Comparison of ENCODE assay signal across 11 cellular contexts in genomic region chr17:81929253-81930141, GRCh38. TPM values are rescaled to one million over a fixed set of nuclear protein-coding genes. Genes with fewer than 3 reads are reported as not detected.
DNase-seq lines count a peak whose midpoint lies in the region; ATAC-seq and TF ChIP-seq lines count a peak whose summit lies in the region.
"Had no signal": no experiment of that assay in that cellular context is flagged by ENCODE, and none has a peak within 500 bp of the region (broad histone marks: within the 10 kb centered on the region; RNA-seq: fewer than 3 reads in every experiment).

No MANE protein-coding gene starts in this region.

- intact Hi-C loops in HCT116 (cut with micrococcal nuclease) = loop anchor here (5.0 kb wide), 1 partner anchor 57 kb away; the partner anchor contains the start of gene ARHGDIA
- intact Hi-C loops in naive thymus-derived CD4-positive, alpha-beta T cell (cut with micrococcal nuclease) = loop anchor here (5.0 kb wide), 4 partner anchors 37 to 1667 kb away; partner anchors contain the start of genes ARHGDIA (in 2 of the 2), ALYREF (in 1 of the 2), ANAPC11 (in 1 of the 2) and RNF213 (in 1 of the 2)
- intact Hi-C loops in posterior vena cava (cut with DNase I) = no loop called here

- no peaks in the 10 kb centered on the region for H3K9me2 ChIP-seq in HCT116 (ENCODE audit: insufficient read depth)

- POLR2A ChIA-PET in HCT116 (lab: Charles Lee) = interaction anchor here (1.1 to 4.6 kb wide), 4 partner anchors 7 to 93 kb away, joined by 3 to 18 read pairs (median 5); partner anchors contain the start of genes CENPX, LRRC45 and PYCR1
- POLR2A ChIA-PET in naive thymus-derived CD4-positive, alpha-beta T cell (lab: Charles Lee) = interaction anchor here (0.8 to 1.5 kb wide), 4 partner anchors 19 to 528 kb away, joined by 3 to 4 read pairs (median 4); no protein-coding TSS in a partner anchor

- peaks cover 38 to 81% (median 65%) of the 10 kb centered on the region in 10 experiments for H3K4me1 ChIP-seq in BLaER1 treated with 17β-estradiol and CSF1 and Interleukin-3, amounts not matched to agents 10 nM and 100 nM
- H3K4me1 ChIP-seq in HCT116 (ENCODE audit: control insufficient read depth in 1 of 2, insufficient read depth in 2 of 2, low read length in 2 of 2) = peaks cover 28 to 68% of the 10 kb centered on the region in 2 experiments
- H3K4me1 ChIP-seq in naive thymus-derived CD4-positive, alpha-beta T cell (ENCODE audit: control insufficient read depth in 2 of 2, insufficient read depth in 2 of 2, low read length in 2 of 2) = peaks cover 10 to 29% of the 10 kb centered on the region in 2 donors

- TF ChIP-seq RAD21 in HCT116 (IDR thresholded peaks at IDR 0.05; ENCODE audit: low read depth) = no peak

- H3K9me3 ChIP-seq in BLaER1 treated with 17β-estradiol and CSF1 and Interleukin-3, amounts not matched to agents 10 nM and 100 nM (replicated peaks in 1 of 11) = no peaks in the 10 kb centered on the region
- no peaks in the 10 kb centered on the region for H3K9me3 ChIP-seq in HCT116 (ENCODE audit: control insufficient read depth in 1 of 2, insufficient read depth in 1 of 2, low read depth in 1 of 2, low read length in 2 of 2)
- H3K9me3 ChIP-seq in naive thymus-derived CD4-positive, alpha-beta T cell (ENCODE audit: control insufficient read depth in 2 of 3, low read length in 3 of 3) = no peaks in the 10 kb centered on the region
- H3K9me3 ChIP-seq: upper lobe of left lung had no signal

- no peaks in the 10 kb centered on the region for H3K36me3 Mint-ChIP-seq in activated naive CD8-positive, alpha-beta T cell
- no peaks in the 10 kb centered on the region for H3K36me3 Mint-ChIP-seq in naive thymus-derived CD4-positive, alpha-beta T cell

- no peaks in the 10 kb centered on the region for H3K27me3 Mint-ChIP-seq in activated naive CD8-positive, alpha-beta T cell
- peaks cover 0 to 18% (median 0%) of the 10 kb centered on the region in 5 donors for H3K27me3 Mint-ChIP-seq in naive thymus-derived CD4-positive, alpha-beta T cell

- peaks cover 32% of the 10 kb centered on the region for H3K79me2 ChIP-seq in HCT116 (ENCODE audit: insufficient read depth, low read length)

- RAD21 ChIA-PET in HCT116 (lab: Charles Lee; ENCODE audit: low non-redundant PET in 1 of 2, low total read pairs in 2 of 2, uncharacterized antibody in 2 of 2, unreplicated experiment in 2 of 2) = no interaction called here

- CTCF ChIA-PET in HCT116 (lab: Charles Lee) = interaction anchor here (1.5 kb wide), 1 partner anchor 93 kb away, joined by 4 read pairs; the partner anchor contains the start of genes CENPX and LRRC45
- CTCF ChIA-PET in naive thymus-derived CD4-positive, alpha-beta T cell (lab: Charles Lee) = interaction anchor here (1.0 kb wide), 1 partner anchor 8 kb away, joined by 4 read pairs; no protein-coding TSS in a partner anchor

- H3K4me3 Mint-ChIP-seq in activated naive CD8-positive, alpha-beta T cell = peak overlapping the region; percentile 72
- H3K4me3 Mint-ChIP-seq in naive thymus-derived CD4-positive, alpha-beta T cell = peak overlapping the region in 7 of 10 donors; percentile 36 to 76 (median 54)

- BruUV-seq in HCT116 (replicated peaks; lab: Mats Ljungman, UMichigan) = TSS peak; percentile 29

- ATAC-seq in HCT116 = no peak
- no peak for ATAC-seq in naive thymus-derived CD4-positive, alpha-beta T cell
- ATAC-seq: sciatic nerve had no signal

- peak overlapping the region; percentile 88 to 98 (median 97) for H3K4me2 ChIP-seq in BLaER1 treated with 17β-estradiol and CSF1 and Interleukin-3, amounts not matched to agents 10 nM and 100 nM
- peak overlapping the region; percentile 95 for H3K4me2 ChIP-seq in HCT116 (ENCODE audit: low read length)

- no peak overlapping the region for H2AFZ ChIP-seq in HCT116 (ENCODE audit: low read depth, low read length, poor library complexity, severe bottlenecking)

- TF ChIP-seq POLR2A in HCT116 (IDR thresholded peaks at IDR 0.05; ENCODE audit: borderline replicate concordance, extremely low read depth, insufficient read depth, insufficient read length) = no peak

- H3K4me1 Mint-ChIP-seq in activated naive CD8-positive, alpha-beta T cell (ENCODE audit: low read depth) = peaks cover 27% of the 10 kb centered on the region
- H3K4me1 Mint-ChIP-seq in naive thymus-derived CD4-positive, alpha-beta T cell = peaks cover 9 to 22% (median 17%) of the 10 kb centered on the region in 7 donors

- peaks cover 0 to 20% (median 15%) of the 10 kb centered on the region in 11 experiments; a peak in 11 of 22 replicates for H3K36me3 ChIP-seq in BLaER1 treated with 17β-estradiol and CSF1 and Interleukin-3, amounts not matched to agents 10 nM and 100 nM
- H3K36me3 ChIP-seq in HCT116 (ENCODE audit: control insufficient read depth in 1 of 2, insufficient read depth in 2 of 2, low read length in 2 of 2) = peaks cover 4 to 19% of the 10 kb centered on the region in 2 experiments; a peak in 1 of 4 replicates
- no peaks in the 10 kb centered on the region for H3K36me3 ChIP-seq in naive thymus-derived CD4-positive, alpha-beta T cell (ENCODE audit: control insufficient read depth in 2 of 3, insufficient read depth in 3 of 3, low read length in 3 of 3)
- H3K36me3 ChIP-seq: upper lobe of left lung had no signal

- H3K27ac Mint-ChIP-seq in activated naive CD8-positive, alpha-beta T cell = no peak overlapping the region
- no peak overlapping the region for H3K27ac Mint-ChIP-seq in naive thymus-derived CD4-positive, alpha-beta T cell

- TF ChIP-seq CTCF in HCT116 (IDR thresholded peaks at IDR 0.05 in 2 of 3, conservative IDR thresholded peaks at IDR 0.05 in 1 of 3; ENCODE audit: borderline replicate concordance in 1 of 3, insufficient read depth in 1 of 3, low read depth in 2 of 3, low read length in 2 of 3) = no peak

- H3K27me3 ChIP-seq in BLaER1 treated with 17β-estradiol and CSF1 and Interleukin-3, amounts not matched to agents 10 nM and 100 nM = peaks cover 15 to 24% (median 19%) of the 10 kb centered on the region in 11 experiments
- no peaks in the 10 kb centered on the region for H3K27me3 ChIP-seq in HCT116 (ENCODE audit: insufficient read depth, low read length)
- peaks cover 0 to 13% of the 10 kb centered on the region in 2 donors for H3K27me3 ChIP-seq in naive thymus-derived CD4-positive, alpha-beta T cell (ENCODE audit: control insufficient read depth in 2 of 2, insufficient read depth in 2 of 2, low read length in 2 of 2)

- H3K9me3 Mint-ChIP-seq in activated naive CD8-positive, alpha-beta T cell (ENCODE audit: low read depth) = no peaks in the 10 kb centered on the region
- H3K9me3 Mint-ChIP-seq in naive thymus-derived CD4-positive, alpha-beta T cell = no peaks in the 10 kb centered on the region

- peak overlapping the region in 6 of 10 experiments; percentile 91 to 98 (median 94); a peak in 9 of 20 replicates for H3K4me3 ChIP-seq in BLaER1 treated with 17β-estradiol and CSF1 and Interleukin-3, amounts not matched to agents 10 nM and 100 nM
- peak overlapping the region; percentile 77 to 93 for H3K4me3 ChIP-seq in HCT116 (replicated peaks in 1 of 2; ENCODE audit: low read depth in 1 of 2, low read length in 2 of 2)
- H3K4me3 ChIP-seq in naive thymus-derived CD4-positive, alpha-beta T cell (ENCODE audit: low read length) = no peak overlapping the region

- H3K9ac ChIP-seq in BLaER1 treated with 17β-estradiol and CSF1 and Interleukin-3, amounts not matched to agents 10 nM and 100 nM = peak overlapping the region in 5 of 11 experiments; percentile 94 to 99 (median 97); a peak in 11 of 22 replicates
- peak overlapping the region; percentile 83 for H3K9ac ChIP-seq in HCT116 (ENCODE audit: low read length)

- no peak overlapping the region for H3K27ac ChIP-seq in BLaER1 treated with 17β-estradiol and CSF1 and Interleukin-3, amounts not matched to agents 10 nM and 100 nM
- H3K27ac ChIP-seq in HCT116 (ENCODE audit: low read depth, low read length) = peak overlapping the region; percentile 97; the same call in 1 of the 2 replicates
- no peak overlapping the region for H3K27ac ChIP-seq in naive thymus-derived CD4-positive, alpha-beta T cell (ENCODE audit: low read depth, low read length)
- H3K27ac ChIP-seq: upper lobe of left lung had no signal

- peaks cover 10 to 81% (median 23%) of the 10 kb centered on the region in 11 experiments; a peak in 17 of 22 replicates for H4K20me1 ChIP-seq in BLaER1 treated with 17β-estradiol and CSF1 and Interleukin-3, amounts not matched to agents 10 nM and 100 nM
- H4K20me1 ChIP-seq in HCT116 (ENCODE audit: insufficient read depth) = no peaks in the 10 kb centered on the region

- no peak for DNase-seq in HCT116 (ENCODE audit: low read depth, low spot score)
- no peak for DNase-seq in naive thymus-derived CD4-positive, alpha-beta T cell
- no peak for DNase-seq in posterior vena cava (ENCODE audit: low spot score)
- DNase-seq in NK-92 treated with Interleukin-12 subunit alpha and Interleukin-12 subunit beta, amount 100 ng/mL, for 24 hours (lab: John Stamatoyannopoulos, UW) = no peak
- DNase-seq in HUDEP-2 (lab: John Stamatoyannopoulos, UW; ENCODE audit: unreplicated experiment in 76 of 76) = no peak
- DNase-seq: head of caudate nucleus, NCI-H1092 treated with DMSO at 0.1 percent for 48 hours had no signal

RNA-seq across cellular contexts. Expression of gene MAFG, which starts 2.0 kb away (rescaled TPM):
- 46.8 TPM for total RNA-seq in HCT116 (2021; ENCODE audit: unreplicated experiment)
- polyA plus RNA-seq in HCT116 (2012) = 29.0 and 32.9 TPM in 2 replicates
- total RNA-seq in naive thymus-derived CD4-positive, alpha-beta T cell = 10 to 100 TPM; 12.9 to 28.1 (median 18.1) TPM
- polyA plus RNA-seq in naive thymus-derived CD4-positive, alpha-beta T cell = 1 to 10 TPM; 2.4 to 2.6 TPM
- 10 to 100 TPM; 25.0 to 36.2 TPM for total RNA-seq in posterior vena cava

RNA-seq across cellular contexts. Expression of gene PYCR1, which starts 7.6 kb away (rescaled TPM):
- total RNA-seq in HCT116 (2021; ENCODE audit: unreplicated experiment) = 396 TPM
- 376 and 456 TPM in 2 replicates for polyA plus RNA-seq in HCT116 (2012)
- 10 to 100 TPM in 1 of 5 experiments, 1 to 10 TPM in 4; 1.8 to 31.1 (median 2.3) TPM for total RNA-seq in naive thymus-derived CD4-positive, alpha-beta T cell
- polyA plus RNA-seq in naive thymus-derived CD4-positive, alpha-beta T cell = 1 to 10 TPM; 4.2 to 4.5 TPM
- total RNA-seq in posterior vena cava = 10 to 100 TPM in 1 of 2 donors, 1 to 10 TPM in 1; 6.7 to 16.6 TPM

RNA-seq across cellular contexts. Expression of gene SIRT7, which starts 11.5 kb away (rescaled TPM):
- 62.6 TPM for total RNA-seq in HCT116 (2021; ENCODE audit: unreplicated experiment)
- polyA plus RNA-seq in HCT116 (2012) = 43.7 and 50.8 TPM in 2 replicates
- 10 to 100 TPM; 56.0 to 81.4 (median 69.7) TPM for total RNA-seq in naive thymus-derived CD4-positive, alpha-beta T cell
- 10 to 100 TPM; 21.6 to 38.7 TPM for polyA plus RNA-seq in naive thymus-derived CD4-positive, alpha-beta T cell
- total RNA-seq in posterior vena cava = 10 to 100 TPM; 11.8 to 13.1 TPM

RNA-seq across cellular contexts. Expression of gene MYADML2, which starts 17.5 kb away (rescaled TPM):
- total RNA-seq in HCT116 (2021; ENCODE audit: unreplicated experiment) = not detected
- 0.18 and 0.29 TPM in 2 replicates for polyA plus RNA-seq in HCT116 (2012)
- not detected for total RNA-seq in naive thymus-derived CD4-positive, alpha-beta T cell
- not detected for polyA plus RNA-seq in naive thymus-derived CD4-positive, alpha-beta T cell
- total RNA-seq in posterior vena cava = not detected
- total RNA-seq: sciatic nerve, upper lobe of left lung had no signal

RNA-seq across cellular contexts. Expression of gene PCYT2, which starts 18.3 kb away (rescaled TPM):
- 51.5 TPM for total RNA-seq in HCT116 (2021; ENCODE audit: unreplicated experiment)
- polyA plus RNA-seq in HCT116 (2012) = 44.1 and 45.7 TPM in 2 replicates
- 10 to 100 TPM; 17.5 to 43.6 (median 35.2) TPM for total RNA-seq in naive thymus-derived CD4-positive, alpha-beta T cell
- polyA plus RNA-seq in naive thymus-derived CD4-positive, alpha-beta T cell = 10 to 100 TPM; 22.4 to 27.0 TPM
- total RNA-seq in posterior vena cava = 10 to 100 TPM in 1 of 2 donors, 1 to 10 TPM in 1; 8.7 to 14.9 TPM

Comparison
In these comparisons a context has a peak if more than half of its experiments do, and no peak if none do; other contexts are left out.
1. RNA of gene PYCR1, which starts 7.6 kb away (total RNA-seq): 396 TPM in HCT116 (single experiment); 6.7 to 16.6 TPM in posterior vena cava and 1.8 to 31.1 TPM in naive thymus-derived CD4-positive, alpha-beta T cell; every median in the first group is over 10 times any median in the second.
2. intact Hi-C loops: an anchor here in HCT116 (5.0 kb wide) and naive thymus-derived CD4-positive, alpha-beta T cell (5.0 kb wide); none called in posterior vena cava.